Comparison of ENCODE assay signal across 22 cellular contexts in genomic region chr2:124025349-124025720, GRCh38. TPM values are rescaled to one million over a fixed set of nuclear protein-coding genes. Genes with fewer than 3 reads are reported as not detected.
DNase-seq lines count a peak whose midpoint lies in the region; ATAC-seq and TF ChIP-seq lines count a peak whose summit lies in the region.
"Had no signal": no experiment of that assay in that cellular context is flagged by ENCODE, and none has a peak within 500 bp of the region (broad histone marks: within the 10 kb centered on the region; RNA-seq: fewer than 3 reads in every experiment).

No MANE protein-coding gene starts in this region.

- intact Hi-C loops in CD8-positive, alpha-beta T cell (cut with DNase I, micrococcal nuclease) = no loop called here

- peak; percentile 69 for DNase-seq in NCI-H748 (lab: John Stamatoyannopoulos, UW; ENCODE audit: unreplicated experiment)
- DNase-seq in NCI-H748 treated with DMSO at 0.1 percent for 48 hours (lab: John Stamatoyannopoulos, UW) = no peak
- DNase-seq in cardiac fibroblast (ENCODE audit: low read depth in 2 of 2) = no peak
- no peak for DNase-seq in stimulated activated naive B cell treated with anti-CD40 and anti-IgM and Interleukin-4, amounts not matched to agents 10 μg/mL and 1 μg/mL and 100 μg/mL, for 72 hours
- DNase-seq in GM10266 (ENCODE audit: extremely low spot score) = no peak
- DNase-seq in CD8-positive, alpha-beta T cell = no peak
- DNase-seq: activated CD4-positive, alpha-beta T cell treated with anti-CD3 and anti-CD28 coated beads for 1 hour; CD4-positive, alpha-beta T cell; cortex of kidney; SIG-M5 had no signal

- H3K36me3 ChIP-seq in iPS-20b (ENCODE audit: insufficient read depth, low read depth, low read length) = no peaks in the 10 kb centered on the region
- no peaks in the 10 kb centered on the region for H3K36me3 ChIP-seq in CD8-positive, alpha-beta T cell (ENCODE audit: insufficient read depth, low read length)
- H3K36me3 ChIP-seq: ascending aorta, heart right ventricle, upper lobe of left lung had no signal

- H3K27me3 ChIP-seq in iPS-20b (ENCODE audit: insufficient read depth, low read length) = peaks cover 47% of the 10 kb centered on the region
- H3K27me3 ChIP-seq in CD8-positive, alpha-beta T cell (ENCODE audit: insufficient read depth, low read length) = no peaks in the 10 kb centered on the region
- H3K27me3 ChIP-seq: ascending aorta had no signal

- ATAC-seq in stimulated activated naive B cell treated with anti-CD40 and anti-IgM and Interleukin-4, amounts not matched to agents 10 μg/mL and 1 μg/mL and 100 μg/mL, for 72 hours (replicated peaks) = no peak
- ATAC-seq in CD8-positive, alpha-beta T cell = no peak
- no peak for ATAC-seq in GM18511 (IDR thresholded peaks at IDR 0.05; ENCODE audit: unreplicated experiment)
- ATAC-seq: A549; stimulated activated memory B cell treated with anti-CD40 and anti-IgM and Interleukin-4, amounts not matched to agents 10 μg/mL and 1 μg/mL and 100 μg/mL, for 72 hours had no signal

- H3K27me3 Mint-ChIP-seq in stimulated activated naive B cell treated with anti-CD40 and anti-IgM and Interleukin-4, amounts not matched to agents 10 μg/mL and 1 μg/mL and 100 μg/mL, for 72 hours = peaks cover 37 to 40% of the 10 kb centered on the region in 2 donors
- peaks cover 20% of the 10 kb centered on the region for H3K27me3 Mint-ChIP-seq in CD8-positive, alpha-beta T cell (ENCODE audit: low read depth)

- no peaks in the 10 kb centered on the region for H3K9me3 ChIP-seq in iPS-20b (ENCODE audit: insufficient read depth, low read depth, low read length)
- H3K9me3 ChIP-seq in CD8-positive, alpha-beta T cell (ENCODE audit: low read length) = no peaks in the 10 kb centered on the region
- H3K9me3 ChIP-seq: A549, ascending aorta, heart right ventricle, upper lobe of left lung had no signal

- H3K9me3 Mint-ChIP-seq in stimulated activated naive B cell treated with anti-CD40 and anti-IgM and Interleukin-4, amounts not matched to agents 10 μg/mL and 1 μg/mL and 100 μg/mL, for 72 hours = peaks cover 3% of the 10 kb centered on the region in 2 donors
- H3K9me3 Mint-ChIP-seq in CD8-positive, alpha-beta T cell = no peaks in the 10 kb centered on the region

- H3K36me3 Mint-ChIP-seq in stimulated activated naive B cell treated with anti-CD40 and anti-IgM and Interleukin-4, amounts not matched to agents 10 μg/mL and 1 μg/mL and 100 μg/mL, for 72 hours = no peaks in the 10 kb centered on the region
- H3K36me3 Mint-ChIP-seq in CD8-positive, alpha-beta T cell = no peaks in the 10 kb centered on the region
- H3K36me3 Mint-ChIP-seq: stimulated activated memory B cell treated with anti-CD40 and anti-IgM and Interleukin-4, amounts not matched to agents 10 μg/mL and 1 μg/mL and 100 μg/mL, for 72 hours had no signal

- H3K9ac ChIP-seq in iPS-20b (ENCODE audit: low read depth, low read length) = no peak overlapping the region

- no peaks in the 10 kb centered on the region for H3K4me1 ChIP-seq in iPS-20b (ENCODE audit: insufficient read depth, low read length)
- no peaks in the 10 kb centered on the region for H3K4me1 ChIP-seq in CD8-positive, alpha-beta T cell (ENCODE audit: insufficient read depth, low read length)
- H3K4me1 ChIP-seq: A549, ascending aorta had no signal

- H3K4me3 Mint-ChIP-seq in stimulated activated naive B cell treated with anti-CD40 and anti-IgM and Interleukin-4, amounts not matched to agents 10 μg/mL and 1 μg/mL and 100 μg/mL, for 72 hours = no peak overlapping the region
- no peak overlapping the region for H3K4me3 Mint-ChIP-seq in CD8-positive, alpha-beta T cell
- H3K4me3 Mint-ChIP-seq: activated naive CD4-positive, alpha-beta T cell treated with anti-CD3 and anti-CD28 coated beads for 36 hours; CD4-positive, alpha-beta T cell; stimulated activated memory B cell treated with anti-CD40 and anti-IgM and Interleukin-4, amounts not matched to agents 10 μg/mL and 1 μg/mL and 100 μg/mL, for 72 hours had no signal

- H3K27ac ChIP-seq in iPS-20b (ENCODE audit: low read length) = no peak overlapping the region
- H3K27ac ChIP-seq in CD8-positive, alpha-beta T cell (ENCODE audit: low read depth, low read length) = no peak overlapping the region
- H3K27ac ChIP-seq: A549, ascending aorta, heart right ventricle, upper lobe of left lung had no signal

- no peak for TF ChIP-seq CTCF in cardiac fibroblast (IDR thresholded peaks at IDR 0.05; ENCODE audit: low read depth, low read length)
- TF ChIP-seq CTCF in GM10266 (IDR thresholded peaks at IDR 0.05; ENCODE audit: control insufficient read depth, insufficient read depth, low read depth, missing control alignments) = no peak
- TF ChIP-seq CTCF in CD8-positive, alpha-beta T cell (IDR thresholded peaks at IDR 0.05) = no peak

- H3K27ac Mint-ChIP-seq in stimulated activated naive B cell treated with anti-CD40 and anti-IgM and Interleukin-4, amounts not matched to agents 10 μg/mL and 1 μg/mL and 100 μg/mL, for 72 hours = peak overlapping the region; percentile 38
- H3K27ac Mint-ChIP-seq in CD8-positive, alpha-beta T cell = no peak overlapping the region
- H3K27ac Mint-ChIP-seq: activated naive CD4-positive, alpha-beta T cell treated with anti-CD3 and anti-CD28 coated beads for 36 hours; CD4-positive, alpha-beta T cell; stimulated activated memory B cell treated with anti-CD40 and anti-IgM and Interleukin-4, amounts not matched to agents 10 μg/mL and 1 μg/mL and 100 μg/mL, for 72 hours had no signal

- H3K4me1 Mint-ChIP-seq in stimulated activated naive B cell treated with anti-CD40 and anti-IgM and Interleukin-4, amounts not matched to agents 10 μg/mL and 1 μg/mL and 100 μg/mL, for 72 hours = peaks cover 3 to 9% of the 10 kb centered on the region in 2 donors
- H3K4me1 Mint-ChIP-seq in CD8-positive, alpha-beta T cell (ENCODE audit: low read depth) = no peaks in the 10 kb centered on the region
- H3K4me1 Mint-ChIP-seq: stimulated activated memory B cell treated with anti-CD40 and anti-IgM and Interleukin-4, amounts not matched to agents 10 μg/mL and 1 μg/mL and 100 μg/mL, for 72 hours had no signal

- POLR2A ChIA-PET in CD8-positive, alpha-beta T cell (lab: Charles Lee) = no interaction called here

- H3K4me3 ChIP-seq in cardiac fibroblast (replicated peaks in 1 of 2; ENCODE audit: low read depth in 2 of 2, low read length in 2 of 2) = peak overlapping the region; percentile 20 to 26
- peak overlapping the region; percentile 90 for H3K4me3 ChIP-seq in iPS-20b (ENCODE audit: low read length)
- no peak overlapping the region for H3K4me3 ChIP-seq in CD8-positive, alpha-beta T cell (ENCODE audit: low read depth, low read length)
- H3K4me3 ChIP-seq: A549, ascending aorta, upper lobe of left lung had no signal

- CTCF ChIA-PET in CD8-positive, alpha-beta T cell (lab: Charles Lee) = interaction anchor here (0.6 kb wide), 1 partner anchor 43 kb away, joined by 4 read pairs; no protein-coding TSS in a partner anchor

RNA-seq across cellular contexts. Expression of gene CNTNAP5, which starts 0.2 kb away (rescaled TPM):
- not detected for total RNA-seq in CD8-positive, alpha-beta T cell
- total RNA-seq: activated naive CD4-positive, alpha-beta T cell treated with anti-CD3 and anti-CD28 coated beads for 36 hours; ascending aorta; CD4-positive, alpha-beta T cell; H4; HT-29; NCI-H460; posterior vena cava; upper lobe of left lung had no signal
